30 cellular contexts compared by ENCODE assay signal in the genomic region with DNA sequence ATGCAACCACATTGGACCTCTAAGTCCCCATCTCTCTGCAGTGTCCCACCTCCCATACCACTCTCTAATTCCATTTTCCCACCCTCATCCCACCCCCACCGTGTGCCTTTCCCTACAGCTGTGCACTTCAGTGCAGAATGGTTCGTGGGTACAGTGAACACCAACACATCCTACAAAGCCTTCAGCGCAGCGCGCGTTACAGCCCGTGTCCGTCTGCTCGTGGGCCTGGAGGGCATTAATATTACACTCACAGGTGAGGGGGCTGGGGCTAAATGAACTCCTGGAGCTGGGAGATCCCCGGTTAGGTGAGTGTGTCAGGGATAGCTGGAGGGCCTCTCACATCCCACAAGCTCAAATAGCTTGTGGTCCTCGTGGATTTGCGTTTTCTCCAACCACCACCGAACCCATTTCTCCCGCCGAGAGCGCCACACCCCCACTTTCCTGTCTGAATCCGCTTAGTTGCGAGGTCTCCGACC. TPM values are rescaled to one million over a fixed set of nuclear protein-coding genes. Genes with fewer than 3 reads are reported as not detected.
DNase-seq lines count a peak whose midpoint lies in the region; ATAC-seq and TF ChIP-seq lines count a peak whose summit lies in the region.
"Had no signal": no experiment of that assay in that cellular context is flagged by ENCODE, and none has a peak within 500 bp of the region (broad histone marks: within the 10 kb centered on the region; RNA-seq: fewer than 3 reads in every experiment).

No MANE protein-coding gene starts in this region.

- no peak overlapping the region for H3K9ac ChIP-seq in H9 (ENCODE audit: extremely low read depth, insufficient read length, low read length)
- H3K9ac ChIP-seq in colonic mucosa (ENCODE audit: low read depth in 2 of 2, low read length in 2 of 2): no peak overlapping the region
- H3K9ac ChIP-seq in neuronal stem cell (ENCODE audit: low read depth, low read length, poor library complexity): peak overlapping the region; percentile 3
- H3K9ac ChIP-seq: BLaER1 had no signal

- H3K14ac ChIP-seq in H9 (ENCODE audit: insufficient read depth, low read length) (no peak overlapping the region), neuronal stem cell (ENCODE audit: low read length) (no peak overlapping the region)

- H3K36me3 ChIP-seq in CD4-positive, alpha-beta memory T cell (ENCODE audit: insufficient read depth, low read length): no peaks in the 10 kb centered on the region
- no peaks in the 10 kb centered on the region for H3K36me3 ChIP-seq in colonic mucosa
- no peaks in the 10 kb centered on the region for H3K36me3 ChIP-seq in neuronal stem cell (replicated peaks in 1 of 2; ENCODE audit: control insufficient read depth in 2 of 2, insufficient read depth in 2 of 2, low read length in 2 of 2)
- H3K36me3 ChIP-seq: BLaER1, WERI-Rb-1 had no signal

- peaks cover 47% of the 10 kb centered on the region for H3K4me1 ChIP-seq in CD4-positive, alpha-beta memory T cell (ENCODE audit: insufficient read depth, low read length)
- H3K4me1 ChIP-seq in H9 (ENCODE audit: insufficient read depth, low read length) (no peaks in the 10 kb centered on the region; the same call in 1 of the 2 replicates), colonic mucosa (peaks cover 3% of the 10 kb centered on the region), neuronal stem cell (ENCODE audit: control insufficient read depth in 2 of 2, insufficient read depth in 1 of 2, low read depth in 1 of 2, low read length in 2 of 2) (peaks cover 4 to 22% of the 10 kb centered on the region in 2 donors)
- H3K4me1 ChIP-seq: BLaER1 had no signal

- no peak overlapping the region for H4K5ac ChIP-seq in H9 (ENCODE audit: insufficient read length, low read depth, low read length)

- intact Hi-C loops in CD4-positive, alpha-beta memory T cell (cut with micrococcal nuclease): loop anchor here (5.0 kb wide), 1 partner anchor 71 kb away; the partner anchor contains the start of gene SHF
- intact Hi-C loops in colonic mucosa (cut with DNase I): loop anchor here (5.0 kb wide), 2 partner anchors 64 to 149 kb away; no protein-coding TSS in a partner anchor

- POLR2A ChIA-PET in CD4-positive, alpha-beta memory T cell (lab: Charles Lee; ENCODE audit: partially characterized antibody): no interaction called here

- no peak for ATAC-seq in HG03520 (IDR thresholded peaks at IDR 0.05; ENCODE audit: unreplicated experiment)
- ATAC-seq: HCT116, K562, left lobe of liver had no signal

- H4K91ac ChIP-seq in H9 (ENCODE audit: insufficient read length, low read depth, low read length) (no peak overlapping the region), neuronal stem cell (ENCODE audit: low read depth, low read length, poor library complexity) (no peak overlapping the region)

- peaks cover 2% of the 10 kb centered on the region for H3K23me2 ChIP-seq in H9 (ENCODE audit: insufficient read length, low read depth, low read length, poor library complexity, severe bottlenecking)

- H3K9me3 ChIP-seq in CD4-positive, alpha-beta memory T cell (ENCODE audit: control insufficient read depth in 1 of 2, low read length in 2 of 2): no peaks in the 10 kb centered on the region
- H3K9me3 ChIP-seq in H9 (ENCODE audit: control insufficient read depth, low read depth, low read length) (no peaks in the 10 kb centered on the region), colonic mucosa (no peaks in the 10 kb centered on the region), neuronal stem cell (replicated peaks in 1 of 2; ENCODE audit: control insufficient read depth in 2 of 2, insufficient read depth in 1 of 2, low read depth in 1 of 2, low read length in 2 of 2) (peaks cover 0 to 2% of the 10 kb centered on the region in 2 donors)
- H3K9me3 ChIP-seq: psoas muscle had no signal

- peaks cover 60 to 66% of the 10 kb centered on the region in 2 donors for H3K27me3 Mint-ChIP-seq in CD4-positive, alpha-beta memory T cell
- peaks cover 84% of the 10 kb centered on the region for H3K27me3 Mint-ChIP-seq in H9 (ENCODE audit: low read depth)

- H2BK5ac ChIP-seq in H9 (ENCODE audit: insufficient read length, low read length) (no peak overlapping the region), neuronal stem cell (ENCODE audit: low read length) (no peak overlapping the region)

- no peak overlapping the region for H3T11ph ChIP-seq in H9 (ENCODE audit: low read length)

- no peaks in the 10 kb centered on the region for H3K79me1 ChIP-seq in H9 (ENCODE audit: insufficient read depth, low read depth, low read length, poor library complexity, severe bottlenecking)
- no peaks in the 10 kb centered on the region for H3K79me1 ChIP-seq in neuronal stem cell (ENCODE audit: low read depth, low read length)

- no peak overlapping the region for H3K23ac ChIP-seq in H9 (ENCODE audit: insufficient read length, low read depth, low read length)
- H3K23ac ChIP-seq in neuronal stem cell (ENCODE audit: low read depth, low read length, poor library complexity): no peak overlapping the region

- no peak overlapping the region for H3K27ac Mint-ChIP-seq in CD4-positive, alpha-beta memory T cell
- H3K27ac Mint-ChIP-seq in H9: no peak overlapping the region
- H3K27ac Mint-ChIP-seq: activated CD4-positive, alpha-beta T cell treated with anti-CD3 and anti-CD28 coated beads, Interleukin-2, amount 10 ng/mL, durations not matched to agents 7 days and 5 days; activated naive CD4-positive, alpha-beta T cell treated with anti-CD3 and anti-CD28 coated beads for 36 hours; endodermal cell; type B pancreatic cell had no signal

- H3K27me3 ChIP-seq in CD4-positive, alpha-beta memory T cell (ENCODE audit: insufficient read depth, low read length): peaks cover 59% of the 10 kb centered on the region
- peaks cover 63% of the 10 kb centered on the region for H3K27me3 ChIP-seq in H9 (ENCODE audit: insufficient read depth, low read length)
- peaks cover 57% of the 10 kb centered on the region for H3K27me3 ChIP-seq in colonic mucosa
- peaks cover 61 to 87% (median 73%) of the 10 kb centered on the region in 3 experiments for H3K27me3 ChIP-seq in neuronal stem cell (ENCODE audit: control insufficient read depth in 3 of 3, insufficient read depth in 3 of 3, low read depth in 1 of 3, low read length in 3 of 3)

- no peak overlapping the region for H3K4me3 ChIP-seq in CD4-positive, alpha-beta memory T cell (ENCODE audit: low read length in 2 of 2)
- H3K4me3 ChIP-seq in colonic mucosa: peak overlapping the region; percentile 12
- H3K4me3 ChIP-seq in neuronal stem cell (ENCODE audit: low read length in 2 of 2): no peak overlapping the region
- H3K4me3 ChIP-seq: BLaER1, K562 had no signal

- H2BK120ac ChIP-seq in H9 (ENCODE audit: low read depth, low read length, poor library complexity, severe bottlenecking) (no peak overlapping the region), neuronal stem cell (ENCODE audit: low read depth, low read length) (peak overlapping the region; percentile 17)

- no peak overlapping the region for H3K4ac ChIP-seq in H9 (ENCODE audit: low read depth, low read length)
- H3K4ac ChIP-seq in neuronal stem cell (ENCODE audit: low read length): no peak overlapping the region

- peaks cover 0 to 6% (median 0%) of the 10 kb centered on the region in 8 donors for H3K9me3 Mint-ChIP-seq in CD4-positive, alpha-beta memory T cell
- H3K9me3 Mint-ChIP-seq in H9: peaks cover 6 to 13% of the 10 kb centered on the region in 2 experiments
- H3K9me3 Mint-ChIP-seq: activated CD4-positive, alpha-beta T cell treated with anti-CD3 and anti-CD28 coated beads, Interleukin-2, amount 10 ng/mL, durations not matched to agents 7 days and 5 days; activated naive CD4-positive, alpha-beta T cell treated with anti-CD3 and anti-CD28 coated beads for 36 hours had no signal

- H3K56ac ChIP-seq in H9 (ENCODE audit: insufficient read length, low read depth, low read length): no peak overlapping the region

- H3K4me1 Mint-ChIP-seq in CD4-positive, alpha-beta memory T cell: peaks cover 26 to 62% (median 48%) of the 10 kb centered on the region in 4 donors
- peaks cover 20 to 38% of the 10 kb centered on the region in 2 experiments for H3K4me1 Mint-ChIP-seq in H9

- H2AFZ ChIP-seq in H9 (ENCODE audit: low read length): no peak overlapping the region
- H2AFZ ChIP-seq in neuronal stem cell (ENCODE audit: low read length): no peak overlapping the region

- peaks cover 6% of the 10 kb centered on the region for H4K20me1 ChIP-seq in H9 (ENCODE audit: control insufficient read depth, insufficient read depth, insufficient read length)
- H4K20me1 ChIP-seq: BLaER1 had no signal

- no peak overlapping the region for H2BK12ac ChIP-seq in H9 (ENCODE audit: insufficient read length, low read depth, low read length)
- no peak overlapping the region for H2BK12ac ChIP-seq in neuronal stem cell (ENCODE audit: low read length)

- H2BK20ac ChIP-seq in H9 (ENCODE audit: low read depth, low read length, poor library complexity, severe bottlenecking): no peak overlapping the region

- no peak overlapping the region for H3K27ac ChIP-seq in CD4-positive, alpha-beta memory T cell (ENCODE audit: low read depth, low read length)
- no peak overlapping the region for H3K27ac ChIP-seq in H9 (ENCODE audit: insufficient read length, low read depth, low read length)
- no peak overlapping the region for H3K27ac ChIP-seq in colonic mucosa
- H3K27ac ChIP-seq in neuronal stem cell (replicated peaks; ENCODE audit: low read length): no peak overlapping the region
- H3K27ac ChIP-seq: BLaER1, psoas muscle, WERI-Rb-1 had no signal

- DNase-seq in CD4-positive, alpha-beta memory T cell: no peak
- DNase-seq in H9: no peak
- DNase-seq in colonic mucosa: no peak
- no peak for DNase-seq in neuronal stem cell (ENCODE audit: low spot score)
- no peak for DNase-seq in HPDE6-E6E7 (ENCODE audit: extremely low spot score)
- no peak for DNase-seq in stimulated activated CD4-positive, alpha-beta T cell treated with anti-CD3 and anti-CD28 coated beads, Interleukin-2, amount 100 ng/mL, for 48 hours
- DNase-seq: activated CD4-positive, alpha-beta T cell treated with anti-CD3 and anti-CD28 coated beads, Interleukin-2, amount 10 ng/mL, durations not matched to agents 7 days and 5 days; activated naive CD4-positive, alpha-beta T cell treated with anti-CD3 and anti-CD28 coated beads for 36 hours; anterior cingulate cortex; endodermal cell; mesendoderm; NCI-H1092 treated with DMSO at 0.1 percent for 48 hours; NCI-H1694 treated with DMSO at 0.1 percent for 48 hours; NCI-H446 treated with DMSO at 0.1 percent for 48 hours; NCI-H774; nucleus accumbens; psoas muscle; SIG-M5; WERI-Rb-1 had no signal

- H3K4me3 Mint-ChIP-seq in CD4-positive, alpha-beta memory T cell: peak overlapping the region in 7 of 8 donors; percentile 48 to 91 (median 66)
- peak overlapping the region in 1 of 2 experiments; percentile 54; a peak in 1 of 5 replicates for H3K4me3 Mint-ChIP-seq in H9
- H3K4me3 Mint-ChIP-seq: activated CD4-positive, alpha-beta T cell treated with anti-CD3 and anti-CD28 coated beads, Interleukin-2, amount 10 ng/mL, durations not matched to agents 7 days and 5 days; activated naive CD4-positive, alpha-beta T cell treated with anti-CD3 and anti-CD28 coated beads for 36 hours; endodermal cell; type B pancreatic cell had no signal

- H2AK5ac ChIP-seq in H9 (ENCODE audit: insufficient read length, low read length): no peak overlapping the region
- H2AK5ac ChIP-seq in neuronal stem cell (ENCODE audit: low read depth, low read length): peak overlapping the region; percentile 57

- H3K4me2 ChIP-seq in H9 (ENCODE audit: insufficient read depth, insufficient read length, low read length) (peak overlapping the region; percentile 46), neuronal stem cell (ENCODE audit: insufficient read depth, low read length, poor library complexity, severe bottlenecking) (peak overlapping the region; percentile 14)
- H3K4me2 ChIP-seq: BLaER1 had no signal

- no peaks in the 10 kb centered on the region for H3K79me2 ChIP-seq in H9 (ENCODE audit: insufficient read depth, low read length)

- H4K8ac ChIP-seq in H9 (replicated peaks; ENCODE audit: insufficient read length, low read depth, low read length) (no peak overlapping the region), neuronal stem cell (ENCODE audit: low read depth, low read length) (no peak overlapping the region)

- TF ChIP-seq CTCF in H9 (conservative IDR thresholded peaks at IDR 0.05): no peak
- no peak for TF ChIP-seq CTCF in colonic mucosa (IDR thresholded peaks at IDR 0.05)

- H3K36me3 Mint-ChIP-seq in CD4-positive, alpha-beta memory T cell: no peaks in the 10 kb centered on the region
- H3K36me3 Mint-ChIP-seq in H9 (ENCODE audit: insufficient read depth in 1 of 3, low read depth in 3 of 3): no peaks in the 10 kb centered on the region; a peak in 2 of 7 replicates

- WGBS in H9 (ENCODE audit: extremely low coverage, insufficient read length, low lambda C conversion rate): no CpG with 5 or more reads among the region's 19 CpGs
- no CpG with 5 or more reads among the region's 19 CpGs for WGBS in neuronal stem cell (ENCODE audit: extremely low coverage in 2 of 2, insufficient read length in 2 of 2, insufficient replicate concordance in 1 of 2), 2 donors

- H2BK15ac ChIP-seq in H9 (ENCODE audit: low read depth, low read length) (no peak overlapping the region), neuronal stem cell (ENCODE audit: low read length) (no peak overlapping the region)

- H3K18ac ChIP-seq in H9 (ENCODE audit: insufficient read length, low read depth, low read length): no peak overlapping the region
- peak overlapping the region; percentile 42 for H3K18ac ChIP-seq in neuronal stem cell (ENCODE audit: low read length)

- CTCF ChIA-PET in CD4-positive, alpha-beta memory T cell (lab: Charles Lee; ENCODE audit: partially characterized antibody): no interaction called here

RNA-seq across cellular contexts. Expression of gene DUOXA2, which starts 1.9 kb away (rescaled TPM):
- not detected for total RNA-seq in CD4-positive, alpha-beta memory T cell
- polyA plus RNA-seq in CD4-positive, alpha-beta memory T cell: not detected
- not detected in 2 replicates for total RNA-seq in H9 (2021)
- total RNA-seq in colonic mucosa: 10 to 100 TPM; 30.2 to 48.5 TPM
- polyA plus RNA-seq in neuronal stem cell (2013, experiment 1 of 2): not detected
- polyA plus RNA-seq in neuronal stem cell (2013, experiment 2 of 2): not detected
- total RNA-seq: activated CD4-positive, alpha-beta T cell treated with anti-CD3 and anti-CD28 coated beads, Interleukin-2, amount 10 ng/mL, durations not matched to agents 7 days and 5 days; activated naive CD4-positive, alpha-beta T cell treated with anti-CD3 and anti-CD28 coated beads for 36 hours; endodermal cell; G401; HT-29; K562; left lobe of liver; psoas muscle; sciatic nerve had no signal
- polyA plus RNA-seq: AG04450, K562 had no signal

RNA-seq across cellular contexts. Expression of gene DUOX2, which starts 2.1 kb away (rescaled TPM):
- total RNA-seq in CD4-positive, alpha-beta memory T cell: under 1 TPM; 0.06 TPM
- under 1 TPM in 1 of 2 donors, not detected in 1; 0.02 TPM for polyA plus RNA-seq in CD4-positive, alpha-beta memory T cell
- total RNA-seq in H9 (2021) (0.29 and 0.42 TPM in 2 replicates), colonic mucosa (100 to 1,000 TPM in 1 of 2 donors, 10 to 100 TPM in 1; 40.0 to 111 TPM)
- polyA plus RNA-seq in neuronal stem cell (2013, experiment 1 of 2): 0.01 TPM
- 0.01 TPM for polyA plus RNA-seq in neuronal stem cell (2013, experiment 2 of 2)
- total RNA-seq: activated naive CD4-positive, alpha-beta T cell treated with anti-CD3 and anti-CD28 coated beads for 36 hours; G401; M059J had no signal
- polyA plus RNA-seq: AG04450 had no signal

RNA-seq across cellular contexts. Expression of gene DUOXA1, which starts 13.6 kb away (rescaled TPM):
- total RNA-seq in CD4-positive, alpha-beta memory T cell: under 1 TPM; 0.23 to 0.97 TPM
- not detected for polyA plus RNA-seq in CD4-positive, alpha-beta memory T cell
- total RNA-seq in H9 (2021): 1.2 and 1.3 TPM in 2 replicates
- total RNA-seq in colonic mucosa: 1 to 10 TPM in 1 of 2 donors, under 1 TPM in 1; 0.88 to 1.3 TPM
- 0.04 TPM for polyA plus RNA-seq in neuronal stem cell (2013, experiment 1 of 2)
- not detected for polyA plus RNA-seq in neuronal stem cell (2013, experiment 2 of 2)
- total RNA-seq: activated CD4-positive, alpha-beta T cell treated with anti-CD3 and anti-CD28 coated beads, Interleukin-2, amount 10 ng/mL, durations not matched to agents 7 days and 5 days; activated naive CD4-positive, alpha-beta T cell treated with anti-CD3 and anti-CD28 coated beads for 36 hours; G401; left lobe of liver; M059J had no signal
- polyA plus RNA-seq: AG04450 had no signal

RNA-seq across cellular contexts. Expression of gene DUOX1, which starts 13.8 kb away (rescaled TPM):
- total RNA-seq in CD4-positive, alpha-beta memory T cell: under 1 TPM; 0.06 to 0.19 TPM
- polyA plus RNA-seq in CD4-positive, alpha-beta memory T cell: 1 to 10 TPM in 1 of 2 donors, under 1 TPM in 1; 0.19 to 2.9 TPM
- total RNA-seq in H9 (2021) (2.3 and 2.6 TPM in 2 replicates), colonic mucosa (under 1 TPM; 0.45 to 0.96 TPM)
- polyA plus RNA-seq in neuronal stem cell (2013, experiment 1 of 2): 0.06 TPM
- 0.03 TPM for polyA plus RNA-seq in neuronal stem cell (2013, experiment 2 of 2)
- total RNA-seq: activated CD4-positive, alpha-beta T cell treated with anti-CD3 and anti-CD28 coated beads, Interleukin-2, amount 10 ng/mL, durations not matched to agents 7 days and 5 days; G401; M059J had no signal
- polyA plus RNA-seq: AG04450 had no signal

Comparison
In these comparisons a context has a peak if more than half of its experiments do, and no peak if none do; other contexts are left out.
1. RNA of gene DUOXA2, which starts 1.9 kb away (total RNA-seq): 30.2 to 48.5 TPM in colonic mucosa; not detected in CD4-positive, alpha-beta memory T cell and not detected in H9; every median in the first group is over 10 times any median in the second.
2. RNA of gene DUOX2, which starts 2.1 kb away (total RNA-seq): 40.0 to 111 TPM in colonic mucosa; 0.29 to 0.42 TPM in H9 and 0.06 TPM in CD4-positive, alpha-beta memory T cell; every median in the first group is over 10 times any median in the second.